Comparison of ENCODE assay signal across 8 cellular contexts in the genomic region with DNA sequence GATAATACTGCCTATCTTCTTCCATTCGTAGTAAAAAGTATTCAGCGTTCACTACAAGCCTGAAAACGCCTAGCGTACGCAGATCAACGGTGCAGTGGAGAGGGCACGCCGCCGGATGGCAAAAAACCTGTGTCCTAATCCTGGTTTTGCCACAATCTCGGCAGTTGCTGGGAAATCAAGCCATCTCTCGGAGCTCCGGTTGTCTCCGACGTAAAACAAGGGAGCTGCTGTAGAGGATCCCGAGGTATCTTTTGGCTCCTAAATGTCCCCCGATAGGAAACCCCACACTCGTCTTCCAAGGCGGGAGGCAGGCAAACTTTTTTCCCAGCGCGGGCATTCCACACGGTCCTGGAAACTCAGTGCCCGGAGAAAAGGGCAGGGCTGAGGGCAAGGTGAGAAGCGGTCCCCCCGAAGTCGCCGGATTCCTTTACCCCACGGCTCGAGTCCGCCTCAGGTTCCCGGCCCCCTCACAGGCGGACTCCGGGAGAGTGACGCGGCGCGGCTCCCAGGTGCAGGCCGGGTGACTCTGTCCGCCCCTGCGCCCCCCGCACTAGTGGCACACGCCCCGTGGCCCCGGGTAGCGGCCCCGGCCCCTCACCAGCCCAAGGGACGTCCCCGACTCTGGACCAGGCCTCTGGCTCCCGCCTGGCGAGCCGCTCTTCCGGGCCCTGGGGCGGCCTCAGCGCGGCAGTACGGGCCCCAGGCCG. TPM values are rescaled to one million over a fixed set of nuclear protein-coding genes. Genes with fewer than 3 reads are reported as not detected.
DNase-seq lines count a peak whose midpoint lies in the region; TF ChIP-seq lines count a peak whose summit lies in the region.

No MANE protein-coding gene starts in this region.

- H3K79me2 ChIP-seq in H9 (ENCODE audit: insufficient read depth, low read length) (peaks cover 6% of the 10 kb centered on the region; the same call in 1 of the 2 replicates), OCI-LY1 (ENCODE audit: insufficient read depth, low read length) (peaks cover 20% of the 10 kb centered on the region)

- H3K27ac Mint-ChIP-seq in Calu3 (ENCODE audit: unreplicated experiment) = peak overlapping the region; percentile 30
- no peak overlapping the region for H3K27ac Mint-ChIP-seq in H9

- H2BK120ac ChIP-seq in H9 (ENCODE audit: low read depth, low read length, poor library complexity, severe bottlenecking) = no peak overlapping the region
- no peak overlapping the region for H2BK120ac ChIP-seq in neuronal stem cell (ENCODE audit: low read depth, low read length)

- TSS peak; percentile 38 for BruUV-seq in Calu3 (replicated peaks; lab: Mats Ljungman, UMichigan)

- H2BK12ac ChIP-seq in H9 (ENCODE audit: insufficient read length, low read depth, low read length) (no peak overlapping the region), neuronal stem cell (ENCODE audit: low read length) (no peak overlapping the region)

- no peaks in the 10 kb centered on the region for H3K79me1 ChIP-seq in H9 (ENCODE audit: insufficient read depth, low read depth, low read length, poor library complexity, severe bottlenecking)
- peaks cover 11% of the 10 kb centered on the region for H3K79me1 ChIP-seq in neuronal stem cell (ENCODE audit: low read depth, low read length)

- DNase-seq in Calu3 (no peak), H9 (peak; percentile 34), germinal center (ENCODE audit: low spot score) (peak; percentile 42), neuronal stem cell (ENCODE audit: low spot score) (peak; percentile 9), GF-D8 (lab: John Stamatoyannopoulos, UW) (no peak), OCI-M2 (lab: John Stamatoyannopoulos, UW; ENCODE audit: unreplicated experiment) (no peak)
- peak in 3 of 4 experiments; percentile 5 to 33 (median 8) for DNase-seq in activated naive CD4-positive, alpha-beta T cell (lab: John Stamatoyannopoulos, UW)

- H3K9me3 Mint-ChIP-seq in Calu3 (ENCODE audit: low read depth, unreplicated experiment) = no peaks in the 10 kb centered on the region
- no peaks in the 10 kb centered on the region for H3K9me3 Mint-ChIP-seq in H9

- H3K23ac ChIP-seq in H9 (ENCODE audit: insufficient read length, low read depth, low read length) (no peak overlapping the region), neuronal stem cell (ENCODE audit: low read depth, low read length, poor library complexity) (peak overlapping the region; percentile 98)

- H3K4me3 Mint-ChIP-seq in Calu3 (ENCODE audit: low read depth, unreplicated experiment) (peak overlapping the region; percentile 76), H9 (peak overlapping the region; percentile 81 to 84)

- H3K36me3 Mint-ChIP-seq in Calu3 (ENCODE audit: insufficient read depth, unreplicated experiment) = peaks cover 32% of the 10 kb centered on the region
- H3K36me3 Mint-ChIP-seq in H9 (ENCODE audit: insufficient read depth in 1 of 3, low read depth in 3 of 3) = peaks cover 0 to 8% (median 7%) of the 10 kb centered on the region in 3 experiments; a peak in 4 of 7 replicates

- H3K4me1 ChIP-seq in H9 (ENCODE audit: insufficient read depth, low read length) (0 out of 2 replicates have a peak, but pooled peaks cover 2% of the 10 kb centered on the region), OCI-LY1 (ENCODE audit: insufficient read depth, low read length, severe bottlenecking) (peaks cover 22% of the 10 kb centered on the region), neuronal stem cell (ENCODE audit: control insufficient read depth in 2 of 2, insufficient read depth in 1 of 2, low read depth in 1 of 2, low read length in 2 of 2) (peaks cover 9 to 10% of the 10 kb centered on the region in 2 donors)

- H2AFZ ChIP-seq in H9 (ENCODE audit: low read length) (no peak overlapping the region), OCI-LY1 (ENCODE audit: low read length) (no peak overlapping the region), neuronal stem cell (ENCODE audit: low read length) (peak overlapping the region; percentile 96)

- peaks cover 11% of the 10 kb centered on the region for H3K23me2 ChIP-seq in H9 (ENCODE audit: insufficient read length, low read depth, low read length, poor library complexity, severe bottlenecking)

- no peaks in the 10 kb centered on the region for H3F3A ChIP-seq in OCI-LY1 (ENCODE audit: insufficient read depth, low read length)

- intact Hi-C loops in Calu3 (cut with micrococcal nuclease; ENCODE audit: unreplicated experiment) = no loop called here

- no peak overlapping the region for H3K4ac ChIP-seq in H9 (ENCODE audit: low read depth, low read length)
- no peak overlapping the region for H3K4ac ChIP-seq in neuronal stem cell (ENCODE audit: low read length)

- no peaks in the 10 kb centered on the region for H4K20me1 ChIP-seq in H9 (ENCODE audit: control insufficient read depth, insufficient read depth, insufficient read length)
- no peaks in the 10 kb centered on the region for H4K20me1 ChIP-seq in OCI-LY1 (ENCODE audit: insufficient read depth, low read length)

- H3K36me3 ChIP-seq in OCI-LY1 (ENCODE audit: insufficient read depth, low read length) = peaks cover 6% of the 10 kb centered on the region; the same call in 1 of the 2 replicates
- H3K36me3 ChIP-seq in neuronal stem cell (replicated peaks in 1 of 2; ENCODE audit: control insufficient read depth in 2 of 2, insufficient read depth in 2 of 2, low read length in 2 of 2) = peaks cover 0 to 17% of the 10 kb centered on the region in 2 donors

- no peak overlapping the region for H2BK15ac ChIP-seq in H9 (ENCODE audit: low read depth, low read length)
- peak overlapping the region; percentile 67 for H2BK15ac ChIP-seq in neuronal stem cell (ENCODE audit: low read length)

- CTCF ChIA-PET in Calu3 (lab: Charles Lee) = interaction anchor here (1.0 to 3.4 kb wide), 2 partner anchors 18 to 56 kb away, joined by 11 to 13 read pairs; no protein-coding TSS in a partner anchor

- no peak overlapping the region for H3K56ac ChIP-seq in H9 (ENCODE audit: insufficient read length, low read depth, low read length)

- H3K4me3 ChIP-seq in OCI-LY1 (ENCODE audit: low read depth, low read length, poor library complexity, severe bottlenecking) = peak overlapping the region; percentile 96
- H3K4me3 ChIP-seq in neuronal stem cell (ENCODE audit: low read length in 2 of 2) = peak overlapping the region; percentile 91 to 95

- TF ChIP-seq CTCF in Calu3 (IDR thresholded peaks at IDR 0.05; ENCODE audit: unreplicated experiment) (no peak), H9 (conservative IDR thresholded peaks at IDR 0.05) (no peak), OCI-LY1 (IDR thresholded peaks at IDR 0.05; ENCODE audit: low read length) (peak; percentile 9; the same call in 1 of the 2 replicates)

- no peak overlapping the region; the same call in 1 of the 2 replicates for H3K14ac ChIP-seq in H9 (ENCODE audit: insufficient read depth, low read length)
- H3K14ac ChIP-seq in neuronal stem cell (ENCODE audit: low read length) = peak overlapping the region; percentile 99

- no peaks in the 10 kb centered on the region for H3K9me3 ChIP-seq in H9 (ENCODE audit: control insufficient read depth, low read depth, low read length)
- no peaks in the 10 kb centered on the region for H3K9me3 ChIP-seq in OCI-LY1 (ENCODE audit: low read length)
- H3K9me3 ChIP-seq in neuronal stem cell (replicated peaks in 1 of 2; ENCODE audit: control insufficient read depth in 2 of 2, insufficient read depth in 1 of 2, low read depth in 1 of 2, low read length in 2 of 2) = no peaks in the 10 kb centered on the region

- H3K4me2 ChIP-seq in H9 (ENCODE audit: insufficient read depth, insufficient read length, low read length) = peak overlapping the region; percentile 93
- peak overlapping the region; percentile 94 for H3K4me2 ChIP-seq in OCI-LY1 (ENCODE audit: low read length)
- peak overlapping the region; percentile 95 for H3K4me2 ChIP-seq in neuronal stem cell (ENCODE audit: insufficient read depth, low read length, poor library complexity, severe bottlenecking)

- H4K8ac ChIP-seq in H9 (replicated peaks; ENCODE audit: insufficient read length, low read depth, low read length) (no peak overlapping the region), neuronal stem cell (ENCODE audit: low read depth, low read length) (peak overlapping the region; percentile 43)

- H3K18ac ChIP-seq in H9 (ENCODE audit: insufficient read length, low read depth, low read length) (no peak overlapping the region), neuronal stem cell (ENCODE audit: low read length) (peak overlapping the region; percentile 99)

- no peak overlapping the region for H4K91ac ChIP-seq in H9 (ENCODE audit: insufficient read length, low read depth, low read length)
- H4K91ac ChIP-seq in neuronal stem cell (ENCODE audit: low read depth, low read length, poor library complexity) = no peak overlapping the region

- no peak overlapping the region for H2AK5ac ChIP-seq in H9 (ENCODE audit: insufficient read length, low read length)
- no peak overlapping the region for H2AK5ac ChIP-seq in neuronal stem cell (ENCODE audit: low read depth, low read length)

- H3K27me3 Mint-ChIP-seq in Calu3 (ENCODE audit: unreplicated experiment) (no peaks in the 10 kb centered on the region), H9 (ENCODE audit: low read depth) (no peaks in the 10 kb centered on the region; the same call in 1 of the 2 replicates)

- H3K4me1 Mint-ChIP-seq in Calu3 (ENCODE audit: low read depth, unreplicated experiment) = peaks cover 27% of the 10 kb centered on the region
- H3K4me1 Mint-ChIP-seq in H9 = peaks cover 24 to 32% of the 10 kb centered on the region in 2 experiments

- H3T11ph ChIP-seq in H9 (ENCODE audit: low read length) = no peak overlapping the region

- no peak overlapping the region for H2BK20ac ChIP-seq in H9 (ENCODE audit: low read depth, low read length, poor library complexity, severe bottlenecking)

- H3K27me3 ChIP-seq in H9 (ENCODE audit: insufficient read depth, low read length) (no peaks in the 10 kb centered on the region), OCI-LY1 (ENCODE audit: insufficient read depth, low read length) (no peaks in the 10 kb centered on the region), neuronal stem cell (ENCODE audit: control insufficient read depth in 3 of 3, insufficient read depth in 3 of 3, low read depth in 1 of 3, low read length in 3 of 3) (no peaks in the 10 kb centered on the region)

- no peak overlapping the region for H2BK5ac ChIP-seq in H9 (ENCODE audit: insufficient read length, low read length)
- H2BK5ac ChIP-seq in neuronal stem cell (ENCODE audit: low read length) = peak overlapping the region; percentile 95

- H3K9ac ChIP-seq in H9 (ENCODE audit: extremely low read depth, insufficient read length, low read length) (peak overlapping the region; percentile 72), OCI-LY1 (ENCODE audit: low read length) (peak overlapping the region; percentile 100), neuronal stem cell (ENCODE audit: low read depth, low read length, poor library complexity) (peak overlapping the region; percentile 94)

- H3K9me2 ChIP-seq in OCI-LY1 (ENCODE audit: low read depth, low read length) = no peaks in the 10 kb centered on the region

- H4K5ac ChIP-seq in H9 (ENCODE audit: insufficient read length, low read depth, low read length) = no peak overlapping the region

- H3K27ac ChIP-seq in H9 (ENCODE audit: insufficient read length, low read depth, low read length) = no peak overlapping the region
- peak overlapping the region; percentile 87 for H3K27ac ChIP-seq in OCI-LY1 (ENCODE audit: low read depth, low read length, poor library complexity, severe bottlenecking)
- peak overlapping the region; percentile 98 for H3K27ac ChIP-seq in neuronal stem cell (replicated peaks; ENCODE audit: low read length)

- WGBS in H9 (ENCODE audit: extremely low coverage, insufficient read length, low lambda C conversion rate) = no CpG with 5 or more reads among the region's 56 CpGs
- WGBS in neuronal stem cell (ENCODE audit: extremely low coverage in 2 of 2, insufficient read length in 2 of 2, insufficient replicate concordance in 1 of 2), 2 donors = no CpG with 5 or more reads among the region's 56 CpGs

RNA-seq across cellular contexts. Expression of a gene that starts 0.6 kb away (rescaled TPM):
- total RNA-seq in Calu3 (2022) (30.6 and 31.7 TPM in 2 replicates), H9 (2021) (45.0 and 48.9 TPM in 2 replicates)
- polyA plus RNA-seq in neuronal stem cell (2013, experiment 1 of 2) = 15.4 TPM
- 14.6 TPM for polyA plus RNA-seq in neuronal stem cell (2013, experiment 2 of 2)

RNA-seq across cellular contexts. Expression of a gene that starts 19.7 kb away (rescaled TPM):
- total RNA-seq in Calu3 (2022) (33.1 and 37.4 TPM in 2 replicates), H9 (2021) (52.4 and 54.4 TPM in 2 replicates)
- 39.9 TPM for polyA plus RNA-seq in neuronal stem cell (2013, experiment 1 of 2)
- 39.8 TPM for polyA plus RNA-seq in neuronal stem cell (2013, experiment 2 of 2)

Comparison
In these comparisons a context has a peak if more than half of its experiments do, and no peak if none do; other contexts are left out.
1. DNase-seq: peak in H9 (single experiment), activated naive CD4-positive, alpha-beta T cell (3 of 4), germinal center (single experiment) and neuronal stem cell (single experiment); none in Calu3 (single experiment), GF-D8 (single experiment) and OCI-M2 (single experiment).
2. Peak in every context shown above with its lines, with median percentiles within 50 percentile points of each other: H3K4me2 ChIP-seq and H3K9ac ChIP-seq.